ENCODE assay signal across 25 cellular contexts in the genomic region with DNA sequence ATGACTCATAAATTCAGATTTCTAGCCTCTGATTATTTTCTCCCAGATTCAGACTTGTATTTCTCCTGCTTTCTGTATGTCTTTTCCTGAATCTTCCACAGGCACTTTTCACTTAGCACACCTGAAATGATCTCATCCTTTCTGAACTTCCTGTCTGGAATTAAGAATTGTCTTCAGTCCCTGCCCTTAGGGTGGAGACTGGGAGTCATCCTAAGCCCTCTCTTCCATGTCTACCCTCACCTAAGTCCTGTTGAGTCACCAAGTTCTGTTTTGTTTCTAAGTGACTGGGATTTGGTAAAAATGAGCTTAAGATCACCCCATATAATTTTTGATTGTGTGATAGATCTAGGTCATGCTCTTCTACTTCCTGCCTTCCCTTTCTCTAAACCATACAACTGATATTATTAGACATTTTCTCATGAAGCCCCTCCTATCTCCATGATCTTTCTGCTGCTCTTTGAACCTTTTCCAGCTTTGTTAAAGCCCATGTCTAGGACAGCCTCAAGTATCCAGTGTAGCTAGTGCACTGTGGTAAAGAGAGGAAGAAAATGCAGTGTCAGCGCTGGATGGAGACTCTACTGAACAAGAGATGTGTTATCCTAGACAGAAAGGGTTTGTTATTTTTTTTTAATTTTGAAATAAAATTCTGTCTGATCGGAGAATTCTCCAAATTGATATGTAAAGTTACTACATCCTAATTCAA. TPM values are rescaled to one million over a fixed set of nuclear protein-coding genes. Genes with fewer than 3 reads are reported as not detected.
A peak's percentile ranks its signal among the peaks of the same experiment; 100 is the strongest.
DNase-seq lines count a peak whose midpoint lies in the region; ATAC-seq, FAIRE-seq and TF ChIP-seq lines count a peak whose summit lies in the region.
"Had no signal": no experiment of that assay in that cellular context is flagged by ENCODE, and none has a peak within 500 bp of the region (broad histone marks: within the 10 kb centered on the region; RNA-seq: fewer than 3 reads in every experiment).

No MANE protein-coding gene starts in this region.

- H3K9me3 ChIP-seq in PC-9 (ENCODE audit: insufficient read depth, low read depth) (no peaks in the 10 kb centered on the region), H1 (ENCODE audit: insufficient read depth in 2 of 2, low read depth in 1 of 2, low read length in 1 of 2) (no peaks in the 10 kb centered on the region), neural progenitor cell (ENCODE audit: low read depth) (no peaks in the 10 kb centered on the region)
- H3K9me3 ChIP-seq: heart right ventricle, uterus had no signal

- H3K36me3 ChIP-seq in GM23338 (ENCODE audit: insufficient read depth) (no peaks in the 10 kb centered on the region; the same call in 1 of the 2 replicates), PC-9 (ENCODE audit: low read depth) (no peaks in the 10 kb centered on the region), H1 (ENCODE audit: control insufficient read depth in 2 of 4, insufficient read depth in 4 of 4, low read length in 3 of 4) (no peaks in the 10 kb centered on the region), neural progenitor cell (no peaks in the 10 kb centered on the region)
- H3K36me3 ChIP-seq: heart right ventricle, uterus had no signal

- no peak for FAIRE-seq in H1 (lab: Jason Lieb, UNC)
- FAIRE-seq: endothelial cell of umbilical vein had no signal

- no peak for TF ChIP-seq POLR2A in H1 (IDR thresholded peaks at IDR 0.05; ENCODE audit: control extremely low read depth in 1 of 2, low read depth in 2 of 2, low read length in 2 of 2)

- H3K4ac ChIP-seq in H1 (replicated peaks; ENCODE audit: insufficient read length, low read depth, low read length): no peak overlapping the region

- H4K91ac ChIP-seq in H1 (replicated peaks; ENCODE audit: insufficient read length, low read length): no peak overlapping the region

- no peak overlapping the region for H3K23ac ChIP-seq in H1 (ENCODE audit: insufficient read length)

- H3K36me3 Mint-ChIP-seq in GM23338 (ENCODE audit: low read depth) (no peaks in the 10 kb centered on the region), neural progenitor cell (no peaks in the 10 kb centered on the region)

- 0 out of 2 replicates have a peak overlapping the region, but pooled peaks have one; percentile 64 for H2BK20ac ChIP-seq in H1 (ENCODE audit: low read length)

- CTCF ChIA-PET in PC-9 (lab: Charles Lee): no interaction called here
- CTCF ChIA-PET in H1 (lab: Charles Lee; ENCODE audit: partially characterized antibody): no interaction called here

- peak overlapping the region; percentile 72 for H3K14ac ChIP-seq in H1 (ENCODE audit: insufficient read length)

- H3K18ac ChIP-seq in H1 (ENCODE audit: extremely low read depth, low read length): no peak overlapping the region

- no peak overlapping the region for H2BK120ac ChIP-seq in H1 (replicated peaks; ENCODE audit: low read depth, low read length)

- H3K4me1 Mint-ChIP-seq in GM23338 (peaks cover 12% of the 10 kb centered on the region), neural progenitor cell (peaks cover 14% of the 10 kb centered on the region)
- H3K4me1 Mint-ChIP-seq: activated B cell treated with CpG ODN at 0.5 μM for 24 hours; activated T-helper 17 cell treated with anti-CD3 and anti-CD28 coated beads, Interleukin-2, amount 50 U/mL, for 72 hours had no signal

- H3K27ac Mint-ChIP-seq in GM23338: peak overlapping the region; percentile 3; the same call in 1 of the 2 replicates
- no peak overlapping the region for H3K27ac Mint-ChIP-seq in neural progenitor cell
- H3K27ac Mint-ChIP-seq: activated B cell treated with CpG ODN at 0.5 μM for 24 hours; activated T-helper 17 cell treated with anti-CD3 and anti-CD28 coated beads, Interleukin-2, amount 50 U/mL, for 72 hours; naive thymus-derived CD8-positive, alpha-beta T cell had no signal

- H3K9me2 ChIP-seq in GM23338 (ENCODE audit: insufficient read depth): peaks cover 9% of the 10 kb centered on the region; the same call in 1 of the 2 replicates
- H3K9me2 ChIP-seq in PC-9 (ENCODE audit: insufficient read depth): no peaks in the 10 kb centered on the region

- intact Hi-C loops in PC-9 (cut with micrococcal nuclease; ENCODE audit: unreplicated experiment): no loop called here

- H3K4me1 ChIP-seq in GM23338 (ENCODE audit: insufficient read depth): peaks cover 9% of the 10 kb centered on the region; the same call in 1 of the 2 replicates
- 0 out of 2 replicates have a peak, but pooled peaks cover 9% of the 10 kb centered on the region for H3K4me1 ChIP-seq in PC-9 (replicated peaks; ENCODE audit: insufficient read depth)
- peaks cover 0 to 6% (median 3%) of the 10 kb centered on the region in 4 experiments; a peak in 3 of 7 replicates for H3K4me1 ChIP-seq in H1 (replicated peaks in 1 of 4; ENCODE audit: control insufficient read depth in 3 of 4, insufficient read depth in 4 of 4, low read length in 3 of 4)
- peaks cover 15% of the 10 kb centered on the region for H3K4me1 ChIP-seq in neural progenitor cell
- H3K4me1 ChIP-seq: uterus had no signal

- H3K9me3 Mint-ChIP-seq in GM23338 (no peaks in the 10 kb centered on the region), neural progenitor cell (peaks cover 2% of the 10 kb centered on the region)
- H3K9me3 Mint-ChIP-seq: activated B cell treated with CpG ODN at 0.5 μM for 24 hours; activated naive CD4-positive, alpha-beta T cell treated with anti-CD3 and anti-CD28 coated beads, Interleukin-2, amount 50 U/mL, for 72 hours; activated T-helper 17 cell treated with anti-CD3 and anti-CD28 coated beads, Interleukin-2, amount 50 U/mL, for 72 hours; naive thymus-derived CD8-positive, alpha-beta T cell had no signal

- H2BK5ac ChIP-seq in H1 (ENCODE audit: low read depth, low read length): no peak overlapping the region; the same call in 1 of the 2 replicates

- no peaks in the 10 kb centered on the region for H3K23me2 ChIP-seq in H1 (ENCODE audit: low read depth, low read length)

- H2AFZ ChIP-seq in GM23338 (no peak overlapping the region), PC-9 (no peak overlapping the region), H1 (ENCODE audit: low read length) (0 out of 2 replicates have a peak overlapping the region, but pooled peaks have one; percentile 6), neural progenitor cell (replicated peaks) (peak overlapping the region; percentile 61)

- no TSS peak for BruUV-seq in PC-9 (replicated peaks; lab: Mats Ljungman, UMichigan)

- 89% methylated on average over 2 of the region's 2 CpGs; no CpG with 5 or more reads in 1 of the 2 experiments for WGBS in H1 (ENCODE audit: extremely low coverage in 1 of 2, insufficient coverage in 1 of 2, insufficient read length in 1 of 2, insufficient replicate concordance in 2 of 2, low coverage in 1 of 2, low lambda C conversion rate in 2 of 2, missing lambda C conversion rate in 1 of 2), 2 experiments

- no peak overlapping the region for H2BK12ac ChIP-seq in H1 (ENCODE audit: low read depth, low read length)

- POLR2A ChIA-PET in PC-9 (lab: Charles Lee; ENCODE audit: unreplicated experiment): no interaction called here
- POLR2A ChIA-PET in H1 (lab: Charles Lee; ENCODE audit: partially characterized antibody): no interaction called here

- H3K27me3 ChIP-seq in GM23338 (ENCODE audit: insufficient read depth) (no peaks in the 10 kb centered on the region), PC-9 (ENCODE audit: insufficient read depth, low read depth) (no peaks in the 10 kb centered on the region), H1 (replicated peaks in 1 of 4; ENCODE audit: control insufficient read depth in 3 of 4, extremely low read depth in 1 of 4, insufficient read depth in 3 of 4, low read length in 3 of 4) (no peaks in the 10 kb centered on the region), neural progenitor cell (no peaks in the 10 kb centered on the region)
- H3K27me3 ChIP-seq: dorsolateral prefrontal cortex, heart right ventricle, uterus had no signal

- no peak overlapping the region for H4K8ac ChIP-seq in H1 (ENCODE audit: extremely low read depth, insufficient read depth, low read length)

- H3K27ac ChIP-seq in GM23338 (ENCODE audit: low read depth) (no peak overlapping the region), PC-9 (peak overlapping the region; percentile 60), H1 (ENCODE audit: low read depth, low read length) (no peak overlapping the region), neural progenitor cell (peak overlapping the region; percentile 23)
- H3K27ac ChIP-seq: heart right ventricle, uterus had no signal

- no peak overlapping the region for H4K5ac ChIP-seq in H1 (ENCODE audit: insufficient read length, low read depth, low read length)

- H4K20me1 ChIP-seq in GM23338 (replicated peaks; ENCODE audit: insufficient read depth) (no peaks in the 10 kb centered on the region), PC-9 (ENCODE audit: insufficient read depth) (no peaks in the 10 kb centered on the region), H1 (replicated peaks in 1 of 2; ENCODE audit: control insufficient read depth in 1 of 2, insufficient read depth in 2 of 2, low read length in 2 of 2) (no peaks in the 10 kb centered on the region), neural progenitor cell (ENCODE audit: low read depth) (no peaks in the 10 kb centered on the region)

- no peaks in the 10 kb centered on the region for H3K79me1 ChIP-seq in H1 (ENCODE audit: low read depth, low read length)

- no peaks in the 10 kb centered on the region for H3K79me2 ChIP-seq in GM23338 (replicated peaks; ENCODE audit: insufficient read depth)
- no peaks in the 10 kb centered on the region for H3K79me2 ChIP-seq in PC-9 (ENCODE audit: low read depth)
- no peaks in the 10 kb centered on the region for H3K79me2 ChIP-seq in H1 (ENCODE audit: control insufficient read depth in 1 of 2, insufficient read depth in 2 of 2, low read length in 2 of 2)
- H3K79me2 ChIP-seq in neural progenitor cell (ENCODE audit: low read depth): no peaks in the 10 kb centered on the region

- H3K4me2 ChIP-seq in GM23338 (no peak overlapping the region), PC-9 (peak overlapping the region; percentile 16; the same call in 1 of the 2 replicates), H1 (ENCODE audit: insufficient read depth in 1 of 2, low read depth in 2 of 2, low read length in 2 of 2) (peak overlapping the region in 1 of 2 experiments; percentile 38; a peak in 1 of 4 replicates), neural progenitor cell (peak overlapping the region; percentile 9)

- no peaks in the 10 kb centered on the region for H3K27me3 Mint-ChIP-seq in GM23338 (ENCODE audit: insufficient read depth, low read depth, poor library complexity)
- H3K27me3 Mint-ChIP-seq in neural progenitor cell (ENCODE audit: insufficient read depth, low read depth): no peaks in the 10 kb centered on the region
- H3K27me3 Mint-ChIP-seq: activated B cell treated with CpG ODN at 0.5 μM for 24 hours had no signal

- H3K4me3 ChIP-seq in GM23338: no peak overlapping the region
- H3K4me3 ChIP-seq in PC-9: no peak overlapping the region
- no peak overlapping the region for H3K4me3 ChIP-seq in H1 (ENCODE audit: extremely low read depth in 1 of 4, insufficient read depth in 2 of 4, low read depth in 3 of 4, low read length in 4 of 4)
- H3K4me3 ChIP-seq in neural progenitor cell: no peak overlapping the region
- H3K4me3 ChIP-seq: heart right ventricle, uterus had no signal

- H3K9ac ChIP-seq in H1 (replicated peaks in 1 of 4; ENCODE audit: extremely low read depth in 1 of 4, low read depth in 3 of 4, low read length in 3 of 4) (no peak overlapping the region), neural progenitor cell (no peak overlapping the region)

- H3K4me3 Mint-ChIP-seq in GM23338 (no peak overlapping the region), neural progenitor cell (no peak overlapping the region)
- H3K4me3 Mint-ChIP-seq: activated B cell treated with CpG ODN at 0.5 μM for 24 hours; activated T-helper 17 cell treated with anti-CD3 and anti-CD28 coated beads, Interleukin-2, amount 50 U/mL, for 72 hours; naive thymus-derived CD8-positive, alpha-beta T cell had no signal

- H2AK5ac ChIP-seq in H1 (ENCODE audit: low read depth, low read length): no peak overlapping the region

- TF ChIP-seq CTCF in GM23338 (conservative IDR thresholded peaks at IDR 0.05; ENCODE audit: low read depth in 2 of 2) (no peak), PC-9 (conservative IDR thresholded peaks at IDR 0.05) (no peak), H1 (IDR thresholded peaks at IDR 0.05; ENCODE audit: control extremely low read depth in 1 of 3, insufficient read depth in 1 of 3, low read depth in 1 of 3, low read length in 3 of 3) (no peak), neural progenitor cell (IDR thresholded peaks at IDR 0.05) (no peak)

- H3F3A ChIP-seq in GM23338 (replicated peaks; ENCODE audit: low read depth) (no peaks in the 10 kb centered on the region), PC-9 (ENCODE audit: insufficient read depth, low read depth) (peaks cover 3% of the 10 kb centered on the region; the same call in 1 of the 2 replicates), neural progenitor cell (ENCODE audit: low read depth) (no peaks in the 10 kb centered on the region)

- DNase-seq in GM23338 (ENCODE audit: low spot score) (no peak), PC-9 (no peak), H1 (ENCODE audit: low read depth in 1 of 2, low spot score in 2 of 2) (no peak), neural progenitor cell (ENCODE audit: low spot score) (no peak), SK-N-DZ (ENCODE audit: low spot score) (no peak), ecto neural progenitor cell (ENCODE audit: low spot score) (no peak)
- DNase-seq: activated B cell treated with CpG ODN at 0.5 μM for 24 hours; activated CD4-positive, alpha-beta T cell treated with anti-CD3 and anti-CD28 coated beads, Interleukin-2, amount 50 U/mL, for 4 hours; aorta; C1 segment of cervical spinal cord; Calu3; dorsolateral prefrontal cortex; EL; heart right ventricle; left cardiac atrium; naive thymus-derived CD8-positive, alpha-beta T cell; NCI-H187 treated with DMSO at 0.1 percent for 48 hours; NCI-H526 treated with DMSO at 0.1 percent for 48 hours; RPMI8226; uterus had no signal

- H2BK15ac ChIP-seq in H1 (ENCODE audit: low read length): no peak overlapping the region

- TF ChIP-seq EP300 in H1 (IDR thresholded peaks at IDR 0.05; ENCODE audit: borderline replicate concordance in 1 of 2, low read depth in 2 of 2, low read length in 2 of 2): no peak

- no peak overlapping the region for H3K56ac ChIP-seq in H1 (replicated peaks; ENCODE audit: insufficient read length, low read depth, low read length)

- ATAC-seq in GM23338: no peak
- ATAC-seq in GM21619 (IDR thresholded peaks at IDR 0.05; ENCODE audit: unreplicated experiment): no peak
- no peak for ATAC-seq in HG02840 (IDR thresholded peaks at IDR 0.05; ENCODE audit: low FRiP score, unreplicated experiment)
- ATAC-seq: activated naive CD4-positive, alpha-beta T cell treated with anti-CD3 and anti-CD28 coated beads, Interleukin-2, amount 50 U/mL, for 72 hours; activated T-helper 17 cell treated with anti-CD3 and anti-CD28 coated beads, Interleukin-2, amount 50 U/mL, for 72 hours; heart right ventricle; left cardiac atrium; naive thymus-derived CD8-positive, alpha-beta T cell had no signal

- no peak for TF ChIP-seq RAD21 in H1 (IDR thresholded peaks at IDR 0.05 in 1 of 2, conservative IDR thresholded peaks at IDR 0.05 in 1 of 2; ENCODE audit: low read depth in 2 of 2, low read length in 2 of 2)

RNA-seq across cellular contexts. Expression of a gene that starts 13.2 kb away (rescaled TPM):
- 0.38 and 0.43 TPM in 2 replicates for total RNA-seq in GM23338 (2014; rRNA removed; shearing (Covaris generic))
- polyA plus RNA-seq in GM23338 (2016; fragmentation: Nextera tagmentation; extraction: Ambion mirVana) (0.16 and 0.42 TPM in 2 replicates), H1 (2011; rRNA removed) (0.05 and 0.09 TPM in 2 replicates)
- total RNA-seq in PC-9 (2021) (2.8 and 3.5 TPM in 2 replicates), neural progenitor cell (ENCODE audit: low replicate concordance) (3.7 and 7.3 TPM in 2 replicates)
- total RNA-seq in H1 (2021; fragmentation: NEBNext Ultra II Directional; extraction: Animal tissue kit (Norgen Biotek cat#: 25700)): 0.61 and 0.89 TPM in 2 replicates
- polyA plus RNA-seq in H1 (2011; cell fraction: cytosol; rRNA removed): 0.09 TPM
- polyA plus RNA-seq in H1 (2011; cell fraction: nucleus; rRNA removed): 0.60 TPM
- polyA plus RNA-seq in H1 (2012, experiment 1 of 2): 0.10 to 0.66 TPM (median 0.31 TPM) in 4 replicates
- polyA plus RNA-seq in H1 (2012, experiment 2 of 2): not detected
- 0.24 TPM for polyA plus RNA-seq in H1 (2013, experiment 1 of 2)
- 0.17 TPM for polyA plus RNA-seq in H1 (2013, experiment 2 of 2)
- polyA minus RNA-seq in H1 (2011; rRNA and poly(A)+ RNA removed): 2.6 and 5.2 TPM in 2 replicates
- 0.59 TPM for polyA minus RNA-seq in H1 (2011; cell fraction: cytosol; rRNA and poly(A)+ RNA removed)
- 3.5 TPM for polyA minus RNA-seq in H1 (2011; cell fraction: nucleus; rRNA and poly(A)+ RNA removed)
- 2.7 and 8.0 TPM in 2 replicates for polyA plus RNA-seq in SK-N-DZ (2014; cell fraction: cytosol; rRNA removed)
- polyA plus RNA-seq in SK-N-DZ (2014; cell fraction: nucleus; rRNA removed): 6.3 and 10.2 TPM in 2 replicates

Comparison
In these comparisons a context has a peak if more than half of its experiments do, and no peak if none do; other contexts are left out.
1. H2AFZ ChIP-seq: peak in H1 (single experiment) and neural progenitor cell (single experiment); none in GM23338 (single experiment) and PC-9 (single experiment).
2. H3K27ac ChIP-seq: peak in PC-9 (single experiment) and neural progenitor cell (single experiment); none in GM23338 (single experiment) and H1 (single experiment).